In genomic region chr19:52336117-52336811, GRCh38 we compare ENCODE assay signal across 8 cellular contexts. TPM values are rescaled to one million over a fixed set of nuclear protein-coding genes. Genes with fewer than 3 reads are reported as not detected.
A peak's percentile ranks its signal among the peaks of the same experiment; 100 is the strongest.
DNase-seq lines count a peak whose midpoint lies in the region; ATAC-seq and TF ChIP-seq lines count a peak whose summit lies in the region.

Gene ZNF610 (plus strand): TSS chr19:52336243. CDS start chr19:52349173, 12,930 bp downstream.

- DNase-seq in AG04449 (ENCODE audit: low read depth, low spot score) (peak; percentile 7), LoVo (ENCODE audit: low spot score) (peak; percentile 16), T-cell (peak; percentile 68 to 88 (median 82)), amniotic epithelial cell (ENCODE audit: low read depth) (peak; percentile 79), left ventricle myocardium superior (peak; percentile 94), posterior cingulate gyrus (peak; percentile 84 to 99 (median 91)), tibial artery (peak; percentile 83 to 93)

- intact Hi-C loops in left ventricle myocardium superior (cut with micrococcal nuclease) (no loop called here), posterior cingulate gyrus (cut with DNase I) (loop anchor here (1.0 kb wide), 1 partner anchor 33 kb away; the partner anchor contains the start of gene ZNF880), tibial artery (cut with DNase I; ENCODE audit: low total_unique reads) (no loop called here)

- H3K27ac Mint-ChIP-seq in T-cell: peak within 1 kb of the TSS; percentile 92 to 95

- no peaks in the 10 kb centered on the region for H3K27me3 Mint-ChIP-seq in T-cell

- H3K4me1 ChIP-seq in tibial artery: peaks cover 0 to 11% (median 8%) of the 10 kb centered on the region in 4 donors

- ATAC-seq in T-cell (replicated peaks in 1 of 4) (peak; percentile 95 to 98 (median 96)), left ventricle myocardium superior (peak; percentile 100)

- H3K9me3 ChIP-seq in tibial artery: peaks cover 0 to 34% (median 20%) of the 10 kb centered on the region in 3 donors

- H3K36me3 Mint-ChIP-seq in T-cell: peaks cover 44% of the 10 kb centered on the region

- H3K4me3 ChIP-seq in AG04449 (ENCODE audit: low read depth, low read length): peak within 1 kb of the TSS; percentile 72
- peak within 1 kb of the TSS; percentile 69 to 84 for H3K4me3 ChIP-seq in tibial artery

- no peaks in the 10 kb centered on the region for H3K27me3 ChIP-seq in tibial artery

- POLR2A ChIA-PET in AG04449 (lab: Yijun Ruan, JAX) (no interaction called here), T-cell (lab: Charles Lee) (no interaction called here)

- H3K4me1 Mint-ChIP-seq in T-cell: peaks cover 13 to 18% (median 17%) of the 10 kb centered on the region in 3 donors

- TF ChIP-seq CTCF in AG04449 (IDR thresholded peaks at IDR 0.05; ENCODE audit: insufficient read depth, low read length, missing control alignments) (no peak), tibial artery (IDR thresholded peaks at IDR 0.05) (no peak)

- peak within 1 kb of the TSS; percentile 91 to 96 (median 95) for H3K4me3 Mint-ChIP-seq in T-cell

- CTCF ChIA-PET in AG04449 (lab: Yijun Ruan, JAX): interaction anchor here (1.4 kb wide), 1 partner anchor 10 kb away, joined by 3 read pairs; no protein-coding TSS in a partner anchor
- CTCF ChIA-PET in T-cell (lab: Charles Lee): interaction anchor here in 1 of 2 donors (0.6 kb wide), 1 partner anchor 530 kb away, joined by 3 read pairs; no protein-coding TSS in a partner anchor

- peaks cover 0 to 3% (median 0%) of the 10 kb centered on the region in 3 donors for H3K36me3 ChIP-seq in tibial artery

- peak within 1 kb of the TSS; percentile 83 to 84 for H3K27ac ChIP-seq in tibial artery

- peaks cover 5 to 37% (median 23%) of the 10 kb centered on the region in 3 donors for H3K9me3 Mint-ChIP-seq in T-cell

- peak; percentile 52 for TF ChIP-seq POLR2A in GM19099 (IDR thresholded peaks at IDR 0.05; ENCODE audit: extremely low read depth, insufficient read length, low read depth)

RNA-seq across cellular contexts. Expression of gene ZNF610, which starts in this region (rescaled TPM):
- total RNA-seq in T-cell (1 to 10 TPM in 3 of 5 donors, under 1 TPM in 2; 0.51 to 5.4 (median 1.3) TPM), left ventricle myocardium superior (3.3 TPM)

Comparison
In these comparisons a context has a peak if more than half of its experiments do, and no peak if none do; other contexts are left out.
1. Peak in every context shown above with its lines: DNase-seq, ATAC-seq, H3K4me3 ChIP-seq and H3K27ac ChIP-seq.
2. DNase-seq: peak in every context shown above with its lines; median percentile 94 in left ventricle myocardium superior; 91 in posterior cingulate gyrus; 88 in tibial artery; 82 in T-cell; 79 in amniotic epithelial cell; 16 in LoVo; 7 in AG04449.